In genomic region chr2:182030875-182031274, GRCh38 we compare ENCODE assay signal across 4 cellular contexts. TPM values are rescaled to one million over a fixed set of nuclear protein-coding genes. Genes with fewer than 3 reads are reported as not detected.
"Had no signal": no experiment of that assay in that cellular context is flagged by ENCODE, and none has a peak within 500 bp of the region (broad histone marks: within the 10 kb centered on the region; RNA-seq: fewer than 3 reads in every experiment).

No MANE protein-coding gene starts in this region.

RNA-seq across cellular contexts. Expression of gene PPP1R1C, which starts 45.2 kb away (rescaled TPM):
- total RNA-seq: activated CD4-positive, alpha-beta memory T cell treated with anti-CD3 and anti-CD28 coated beads for 36 hours; activated naive CD4-positive, alpha-beta T cell treated with anti-CD3 and anti-CD28 coated beads, Interleukin-2, amount 50 U/mL, for 72 hours; activated T-cell treated with anti-CD3 and anti-CD28 coated beads, Interleukin-2, amount 50 U/mL, for 4 hours; mesenteric fat pad had no signal
